2 cellular contexts compared by ENCODE assay signal in genomic region chr17:14276535-14277250, GRCh38.
TF ChIP-seq lines count a peak whose summit lies in the region.

No MANE protein-coding gene starts in this region.

TF ChIP-seq in A549, 52 proteins besides CTCF, POLR2A, EP300 and RAD21:
- no peak for TF ChIP-seq CEBPB (IDR thresholded peaks at IDR 0.05)
- TF ChIP-seq E2F6 (IDR thresholded peaks at IDR 0.05; ENCODE audit: borderline replicate concordance, low read depth), result no peak
- no peak for TF ChIP-seq POLR2AphosphoS2 (conservative IDR thresholded peaks at IDR 0.05; ENCODE audit: low read length)
- TF ChIP-seq ESRRA (IDR thresholded peaks at IDR 0.05; ENCODE audit: borderline replicate concordance, low read length), result no peak
- TF ChIP-seq JUN (IDR thresholded peaks at IDR 0.05), result no peak
- TF ChIP-seq PHF8 (IDR thresholded peaks at IDR 0.05; ENCODE audit: borderline replicate concordance, low read depth), result no peak
TF ChIP-seq in A549: peak in this region for 0.

TF ChIP-seq in HepG2, 621 proteins besides CTCF, POLR2A, EP300 and RAD21 (continues in another document):
- TF ChIP-seq FOXP1 (IDR thresholded peaks at IDR 0.05) (0 out of 2 replicates have a peak, but pooled peaks have one; percentile 41), FOXP1 (CRISPR knock-in tag; IDR thresholded peaks at IDR 0.05) (peak; percentile 95), SOX5 (CRISPR knock-in tag; IDR thresholded peaks at IDR 0.05; ENCODE audit: borderline replicate concordance) (peak; percentile 94), ISL2 (CRISPR knock-in tag; IDR thresholded peaks at IDR 0.05) (peak; percentile 34; the same call in 1 of the 2 replicates), TCF7 (IDR thresholded peaks at IDR 0.05; ENCODE audit: low read depth) (peak; percentile 64), KDM3A (CRISPR knock-in tag; IDR thresholded peaks at IDR 0.05; ENCODE audit: low read depth) (peak; percentile 24; the same call in 1 of the 2 replicates), ASH2L (IDR thresholded peaks at IDR 0.05; ENCODE audit: insufficient read length, low read depth, low read length) (peak; percentile 55), FOXA1 (IDR thresholded peaks at IDR 0.05) (no peak), FOXA1 (CRISPR knock-in tag; IDR thresholded peaks at IDR 0.05) (peak; percentile 60; the same call in 1 of the 2 replicates), GPN1 (CRISPR knock-in tag; IDR thresholded peaks at IDR 0.05; ENCODE audit: borderline replicate concordance) (no peak), ZFP1 (CRISPR knock-in tag; IDR thresholded peaks at IDR 0.05) (no peak), NFIC (IDR thresholded peaks at IDR 0.05; ENCODE audit: low read length) (peak; percentile 75; the same call in 1 of the 2 replicates), TEAD3 (CRISPR knock-in tag; optimal IDR thresholded peaks at IDR 0.05; ENCODE audit: borderline replicate concordance) (peak; percentile 43), SP5 (CRISPR knock-in tag; IDR thresholded peaks at IDR 0.05; ENCODE audit: borderline replicate concordance, low read depth) (0 out of 2 replicates have a peak, but pooled peaks have one; percentile 16), RXRB (CRISPR knock-in tag; IDR thresholded peaks at IDR 0.05; ENCODE audit: borderline replicate concordance) (peak; percentile 69; the same call in 1 of the 2 replicates), CEBPG (CRISPR knock-in tag; IDR thresholded peaks at IDR 0.05) (0 out of 2 replicates have a peak, but pooled peaks have one; percentile 15), SMAD3 (CRISPR knock-in tag; IDR thresholded peaks at IDR 0.05) (peak; percentile 71), NCOR1 (IDR thresholded peaks at IDR 0.05; ENCODE audit: borderline replicate concordance, low read length) (peak; percentile 30; the same call in 1 of the 2 replicates), HDAC2 (CRISPR knock-in tag; IDR thresholded peaks at IDR 0.05) (peak; percentile 62; the same call in 1 of the 2 replicates), FOXK2 (IDR thresholded peaks at IDR 0.05) (peak; percentile 23; the same call in 1 of the 2 replicates), ZNF362 (CRISPR knock-in tag; IDR thresholded peaks at IDR 0.05; ENCODE audit: borderline replicate concordance) (peak; percentile 63; the same call in 1 of the 2 replicates), ZGPAT (CRISPR knock-in tag; IDR thresholded peaks at IDR 0.05) (peak; percentile 57), ZBTB42 (CRISPR knock-in tag; IDR thresholded peaks at IDR 0.05) (no peak), CEBPB (IDR thresholded peaks at IDR 0.05; ENCODE audit: borderline replicate concordance, low read depth, low read length) (peak; percentile 47; the same call in 1 of the 2 replicates), SOX13 (IDR thresholded peaks at IDR 0.05) (0 out of 2 replicates have a peak, but pooled peaks have one; percentile 33), SOX13 (CRISPR knock-in tag; conservative IDR thresholded peaks at IDR 0.05 in 1 of 2, IDR thresholded peaks at IDR 0.05 in 1 of 2) (peak in 1 of 2 experiments; percentile 93; a peak in 2 of 4 replicates), FOXO1 (CRISPR knock-in tag; IDR thresholded peaks at IDR 0.05) (peak; percentile 77; the same call in 1 of the 2 replicates), HDAC1 (CRISPR knock-in tag; IDR thresholded peaks at IDR 0.05) (peak; percentile 41), RERE (CRISPR knock-in tag; IDR thresholded peaks at IDR 0.05; ENCODE audit: low read depth) (peak; percentile 55; the same call in 1 of the 2 replicates), TBP (CRISPR knock-in tag; IDR thresholded peaks at IDR 0.05) (no peak), ZBTB25 (CRISPR knock-in tag; IDR thresholded peaks at IDR 0.05) (peak; percentile 38; the same call in 1 of the 2 replicates), HMG20A (CRISPR knock-in tag; IDR thresholded peaks at IDR 0.05; ENCODE audit: borderline replicate concordance) (peak; percentile 70), PAXIP1 (CRISPR knock-in tag; conservative IDR thresholded peaks at IDR 0.05) (peak; percentile 79), CREB1 (IDR thresholded peaks at IDR 0.05) (0 out of 2 replicates have a peak, but pooled peaks have one; percentile 10), CREB1 (CRISPR knock-in tag; IDR thresholded peaks at IDR 0.05) (peak; percentile 38; the same call in 1 of the 2 replicates), GATAD2A (CRISPR knock-in tag; IDR thresholded peaks at IDR 0.05) (peak; percentile 77), KDM6A (CRISPR knock-in tag; IDR thresholded peaks at IDR 0.05; ENCODE audit: low read depth) (peak; percentile 54), TFAP4 (IDR thresholded peaks at IDR 0.05; ENCODE audit: borderline replicate concordance, low read depth) (no peak), NCOA2 (CRISPR knock-in tag; IDR thresholded peaks at IDR 0.05) (peak; percentile 78; the same call in 1 of the 2 replicates), HNRNPUL1 (IDR thresholded peaks at IDR 0.05; ENCODE audit: low read depth, low read length) (peak; percentile 76; the same call in 1 of the 2 replicates), BATF2 (CRISPR knock-in tag; IDR thresholded peaks at IDR 0.05) (no peak), IKZF5 (CRISPR knock-in tag; IDR thresholded peaks at IDR 0.05) (no peak), MEF2D (CRISPR knock-in tag; IDR thresholded peaks at IDR 0.05) (no peak), MTA3 (CRISPR knock-in tag; IDR thresholded peaks at IDR 0.05) (no peak), FOSL2 (CRISPR knock-in tag; IDR thresholded peaks at IDR 0.05) (0 out of 2 replicates have a peak, but pooled peaks have one; percentile 24), ZNF644 (CRISPR knock-in tag; IDR thresholded peaks at IDR 0.05; ENCODE audit: low read depth) (peak; percentile 36; the same call in 1 of the 2 replicates), ZNF816 (CRISPR knock-in tag; IDR thresholded peaks at IDR 0.05; ENCODE audit: borderline replicate concordance) (0 out of 2 replicates have a peak, but pooled peaks have one; percentile 51), POLR2AphosphoS5 (IDR thresholded peaks at IDR 0.05; ENCODE audit: low read depth, low read length) (no peak)
